ENCODE assay signal across 20 cellular contexts in the genomic region with DNA sequence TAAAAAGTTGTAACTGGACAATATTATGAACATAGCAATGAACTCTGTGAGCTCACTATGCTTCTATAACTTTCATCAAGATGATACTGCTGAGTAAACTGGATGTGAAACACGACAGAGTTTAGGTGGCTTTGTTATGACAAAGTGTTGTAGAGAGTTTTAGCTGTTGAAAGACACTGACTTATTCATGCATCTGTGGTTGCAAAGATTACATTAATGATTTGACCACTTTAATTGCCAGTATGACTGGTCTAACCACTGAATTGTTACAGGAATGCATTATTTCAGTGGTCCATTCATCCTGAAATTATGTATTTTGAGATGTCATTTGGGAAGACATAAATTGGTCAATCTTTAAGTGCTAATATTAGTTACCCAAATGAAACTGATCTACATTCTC.
DNase-seq lines count a peak whose midpoint lies in the region; ATAC-seq lines count a peak whose summit lies in the region.
"Had no signal": no experiment of that assay in that cellular context is flagged by ENCODE, and none has a peak within 500 bp of the region (broad histone marks: within the 10 kb centered on the region; RNA-seq: fewer than 3 reads in every experiment).

No MANE protein-coding gene starts in this region.

- ATAC-seq in GM19463 (IDR thresholded peaks at IDR 0.05; ENCODE audit: unreplicated experiment) (peak; percentile 48), HG03457 (IDR thresholded peaks at IDR 0.05; ENCODE audit: unreplicated experiment) (peak; percentile 49), GM21390 (IDR thresholded peaks at IDR 0.05; ENCODE audit: unreplicated experiment) (no peak), Right ventricle myocardium superior (ENCODE audit: poor library complexity) (no peak)
- ATAC-seq: A549, SK-N-SH treated with all-trans-retinoic acid at 6 μM for 48 hours had no signal

- intact Hi-C loops in Right ventricle myocardium superior (cut with DNase I) = no loop called here

- DNase-seq in EL = peak; percentile 48
- peak; percentile 15 for DNase-seq in foreskin melanocyte
- no peak for DNase-seq in GM19240 (ENCODE audit: insufficient read length, low spot score)
- DNase-seq in SK-N-DZ (ENCODE audit: low spot score) = no peak
- no peak for DNase-seq in Right ventricle myocardium superior
- DNase-seq: CD4-positive, alpha-beta T cell; COR-L47; DMS79; KBM-7; NCI-H1092 treated with DMSO at 0.1 percent for 48 hours; NCI-H1436 treated with DMSO at 0.1 percent for 48 hours; NCI-H1930; NCI-H69; PC-9; SIG-M5 had no signal

Comparison
In these comparisons a context has a peak if more than half of its experiments do, and no peak if none do; other contexts are left out.
1. DNase-seq: peak in EL (single experiment) and foreskin melanocyte (single experiment); none in GM19240 (single experiment), SK-N-DZ (single experiment) and Right ventricle myocardium superior (single experiment).
2. ATAC-seq: peak in GM19463 (single experiment) and HG03457 (single experiment); none in GM21390 (single experiment) and Right ventricle myocardium superior (single experiment).